Comparison of ENCODE assay signal across 1 cellular context in the genomic region with DNA sequence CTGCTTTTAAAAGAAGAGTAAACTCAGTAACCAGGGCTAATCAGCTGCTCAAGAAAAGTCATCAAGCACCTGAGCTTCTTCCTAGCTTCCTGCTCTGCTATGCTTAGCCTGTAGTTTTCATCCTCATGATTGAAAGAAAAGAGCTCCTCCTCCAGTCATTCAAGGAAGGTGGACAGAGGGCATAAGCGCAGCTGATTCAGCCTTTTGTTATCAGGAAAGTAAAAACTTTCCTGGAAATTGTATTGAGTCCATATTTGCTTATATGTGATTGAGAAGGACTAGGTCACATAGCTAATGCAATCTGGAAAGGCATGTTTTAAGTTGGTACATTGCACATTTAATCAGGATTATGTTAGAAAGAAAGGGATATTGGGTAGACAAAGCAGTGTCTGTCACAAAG.
TF ChIP-seq lines count a peak whose summit lies in the region.

No MANE protein-coding gene starts in this region.

TF ChIP-seq in IMR-90, 13 proteins besides CTCF, POLR2A, EP300 and RAD21 (continued from another document):
- TF ChIP-seq NFE2L2 (IDR thresholded peaks at IDR 0.05; ENCODE audit: low read depth, low read length): no peak
- no peak for TF ChIP-seq MAFK (IDR thresholded peaks at IDR 0.05; ENCODE audit: low read depth, low read length)
